Comparison of ENCODE assay signal across 8 cellular contexts in genomic region chr18:74596959-74597661, GRCh38. TPM values are rescaled to one million over a fixed set of nuclear protein-coding genes. Genes with fewer than 3 reads are reported as not detected.
DNase-seq lines count a peak whose midpoint lies in the region; ATAC-seq and TF ChIP-seq lines count a peak whose summit lies in the region.

No MANE protein-coding gene starts in this region.

- H3K4me3 Mint-ChIP-seq in CD14-positive monocyte = peak overlapping the region; percentile 91 to 95
- peak overlapping the region; percentile 96 for H3K4me3 Mint-ChIP-seq in activated T-cell treated with anti-CD3 and anti-CD28 coated beads, Interleukin-2, amount 50 U/mL, for 4 hours
- H3K4me3 Mint-ChIP-seq in nephron progenitor cell = peak overlapping the region; percentile 95
- H3K4me3 Mint-ChIP-seq in stimulated activated naive CD8-positive, alpha-beta T cell treated with anti-CD3 and anti-CD28 coated beads, Interleukin-15, Interleukin-2, amounts not matched to agents 100 ng/mL and 50 ng/mL, for 24 hours = peak overlapping the region; percentile 95

- TSS peak; percentile 59 for BruUV-seq in OCI-LY7 (replicated peaks; lab: Mats Ljungman, UMichigan)

- H3K4me1 Mint-ChIP-seq in CD14-positive monocyte (peaks cover 50% of the 10 kb centered on the region), nephron progenitor cell (peaks cover 40% of the 10 kb centered on the region)
- peaks cover 50% of the 10 kb centered on the region for H3K4me1 Mint-ChIP-seq in activated T-cell treated with anti-CD3 and anti-CD28 coated beads, Interleukin-2, amount 50 U/mL, for 4 hours (ENCODE audit: low read depth)
- peaks cover 52% of the 10 kb centered on the region for H3K4me1 Mint-ChIP-seq in stimulated activated naive CD8-positive, alpha-beta T cell treated with anti-CD3 and anti-CD28 coated beads, Interleukin-15, Interleukin-2, amounts not matched to agents 100 ng/mL and 50 ng/mL, for 24 hours (ENCODE audit: low read depth)

- DNase-seq in CD14-positive monocyte (ENCODE audit: low spot score) = peak; percentile 52
- peak; percentile 60 for DNase-seq in OCI-LY7 (ENCODE audit: low spot score)
- DNase-seq in activated T-cell treated with anti-CD3 and anti-CD28 coated beads, Interleukin-2, amount 50 U/mL, for 4 hours = peak; percentile 61
- peak; percentile 75 for DNase-seq in fibroblast of gingiva (ENCODE audit: low read depth)
- DNase-seq in nephron progenitor cell = peak; percentile 68

- H3K9me3 ChIP-seq in OCI-LY7 (ENCODE audit: low read length) = no peaks in the 10 kb centered on the region

- H3K9me3 Mint-ChIP-seq in CD14-positive monocyte (peaks cover 0 to 3% (median 0%) of the 10 kb centered on the region in 7 donors), nephron progenitor cell (no peaks in the 10 kb centered on the region)
- H3K9me3 Mint-ChIP-seq in activated T-cell treated with anti-CD3 and anti-CD28 coated beads, Interleukin-2, amount 50 U/mL, for 4 hours = no peaks in the 10 kb centered on the region
- H3K9me3 Mint-ChIP-seq in stimulated activated naive CD8-positive, alpha-beta T cell treated with anti-CD3 and anti-CD28 coated beads, Interleukin-15, Interleukin-2, amounts not matched to agents 100 ng/mL and 50 ng/mL, for 24 hours = peaks cover 6% of the 10 kb centered on the region

- peak overlapping the region; percentile 76 for H3K27ac ChIP-seq in OCI-LY7 (ENCODE audit: low read depth, low read length, poor library complexity, severe bottlenecking)

- CTCF ChIA-PET in OCI-LY7 (lab: Charles Lee; ENCODE audit: unreplicated experiment) = no interaction called here

- no peak for TF ChIP-seq CTCF in CD14-positive monocyte (IDR thresholded peaks at IDR 0.05)
- no peak for TF ChIP-seq CTCF in OCI-LY7 (conservative IDR thresholded peaks at IDR 0.05; ENCODE audit: low read length)
- TF ChIP-seq CTCF in nephron progenitor cell (IDR thresholded peaks at IDR 0.05) = no peak

- H3K9me2 ChIP-seq in OCI-LY7 (ENCODE audit: insufficient read depth, low read length) = no peaks in the 10 kb centered on the region

- peak overlapping the region; percentile 81; the same call in 1 of the 2 replicates for H2AFZ ChIP-seq in OCI-LY7 (ENCODE audit: low read length)

- no peaks in the 10 kb centered on the region for H4K20me1 ChIP-seq in OCI-LY7 (ENCODE audit: insufficient read depth, low read length)

- POLR2A ChIA-PET in OCI-LY7 (lab: Charles Lee) = interaction anchor here (0.6 kb wide), 1 partner anchor 27 kb away, joined by 3 read pairs; no protein-coding TSS in a partner anchor

- H3K79me2 ChIP-seq in OCI-LY7 (ENCODE audit: insufficient read depth, low read depth, low read length) = peaks cover 42% of the 10 kb centered on the region

- peak overlapping the region; percentile 92 for H3K4me2 ChIP-seq in OCI-LY7 (ENCODE audit: low read length)

- no peaks in the 10 kb centered on the region for H3K27me3 Mint-ChIP-seq in CD14-positive monocyte (ENCODE audit: low read depth in 3 of 3)
- no peaks in the 10 kb centered on the region for H3K27me3 Mint-ChIP-seq in activated T-cell treated with anti-CD3 and anti-CD28 coated beads, Interleukin-2, amount 50 U/mL, for 4 hours (ENCODE audit: low read depth)
- no peaks in the 10 kb centered on the region for H3K27me3 Mint-ChIP-seq in nephron progenitor cell (ENCODE audit: low read depth, poor library complexity)
- no peaks in the 10 kb centered on the region for H3K27me3 Mint-ChIP-seq in stimulated activated naive CD8-positive, alpha-beta T cell treated with anti-CD3 and anti-CD28 coated beads, Interleukin-15, Interleukin-2, amounts not matched to agents 100 ng/mL and 50 ng/mL, for 24 hours

- peak overlapping the region; percentile 77 for H3K4me3 ChIP-seq in OCI-LY7 (ENCODE audit: low read depth, low read length, poor library complexity, severe bottlenecking)

- peak; percentile 67 for TF ChIP-seq POLR2A in GM19193 (IDR thresholded peaks at IDR 0.05; ENCODE audit: extremely low read depth, insufficient read depth, insufficient read length)

- peaks cover 23% of the 10 kb centered on the region for H3K4me1 ChIP-seq in OCI-LY7 (ENCODE audit: insufficient read depth, low read length, poor library complexity, severe bottlenecking)

- peaks cover 5% of the 10 kb centered on the region for H3K36me3 ChIP-seq in OCI-LY7 (ENCODE audit: insufficient read depth, low read length)

- intact Hi-C loops in CD14-positive monocyte (cut with micrococcal nuclease) = loop anchor here (10.0 kb wide), 2 partner anchors 102 to 352 kb away; partner anchors contain the start of gene CNDP2 (in 1 of the 2)
- intact Hi-C loops in OCI-LY7 (cut with micrococcal nuclease; ENCODE audit: unreplicated experiment) = loop anchor here (5.0 kb wide), 2 partner anchors 100 to 610 kb away; partner anchors contain the start of genes CNDP2 and PTGR3

- H3K27ac Mint-ChIP-seq in CD14-positive monocyte (peak overlapping the region; percentile 96 to 99 (median 98)), nephron progenitor cell (peak overlapping the region; percentile 99)
- H3K27ac Mint-ChIP-seq in stimulated activated naive CD8-positive, alpha-beta T cell treated with anti-CD3 and anti-CD28 coated beads, Interleukin-15, Interleukin-2, amounts not matched to agents 100 ng/mL and 50 ng/mL, for 24 hours = peak overlapping the region; percentile 98

- peak; percentile 41 for ATAC-seq in HG03432 (IDR thresholded peaks at IDR 0.05; ENCODE audit: unreplicated experiment)
- ATAC-seq in activated T-cell treated with anti-CD3 and anti-CD28 coated beads, Interleukin-2, amount 50 U/mL, for 4 hours = peak; percentile 50 to 51

- H3K36me3 Mint-ChIP-seq in CD14-positive monocyte (peaks cover 14 to 28% of the 10 kb centered on the region in 2 donors), nephron progenitor cell (ENCODE audit: low read depth) (peaks cover 42% of the 10 kb centered on the region)
- H3K36me3 Mint-ChIP-seq in activated T-cell treated with anti-CD3 and anti-CD28 coated beads, Interleukin-2, amount 50 U/mL, for 4 hours (ENCODE audit: insufficient read depth) = peaks cover 36% of the 10 kb centered on the region
- peaks cover 32% of the 10 kb centered on the region for H3K36me3 Mint-ChIP-seq in stimulated activated naive CD8-positive, alpha-beta T cell treated with anti-CD3 and anti-CD28 coated beads, Interleukin-15, Interleukin-2, amounts not matched to agents 100 ng/mL and 50 ng/mL, for 24 hours (ENCODE audit: low read depth)

RNA-seq across cellular contexts. Expression of gene ZNF407, which starts 0.6 kb away (rescaled TPM):
- 1 to 10 TPM; 1.3 to 1.6 TPM for polyA plus RNA-seq in CD14-positive monocyte
- total RNA-seq in OCI-LY7 (2014; rRNA removed; shearing (Covaris generic)) = 8.9 and 10.5 TPM in 2 replicates
- total RNA-seq in OCI-LY7 (2022) = 11.9 and 12.1 TPM in 2 replicates
- 10 to 100 TPM; 13.1 to 13.8 (median 13.4) TPM for total RNA-seq in activated T-cell treated with anti-CD3 and anti-CD28 coated beads, Interleukin-2, amount 50 U/mL, for 4 hours

Comparison
In these comparisons a context has a peak if more than half of its experiments do, and no peak if none do; other contexts are left out.
1. Peak in every context shown above with its lines: DNase-seq, ATAC-seq, H3K4me3 ChIP-seq and H3K27ac ChIP-seq.